10 cellular contexts compared by ENCODE assay signal in genomic region chr19:13526552-13526951, GRCh38. TPM values are rescaled to one million over a fixed set of nuclear protein-coding genes. Genes with fewer than 3 reads are reported as not detected.
A peak's percentile ranks its signal among the peaks of the same experiment; 100 is the strongest.
DNase-seq lines count a peak whose midpoint lies in the region; ATAC-seq, FAIRE-seq and TF ChIP-seq lines count a peak whose summit lies in the region.
"Had no signal": no experiment of that assay in that cellular context is flagged by ENCODE, and none has a peak within 500 bp of the region (broad histone marks: within the 10 kb centered on the region; RNA-seq: fewer than 3 reads in every experiment).

No MANE protein-coding gene starts in this region.

- no peaks in the 10 kb centered on the region for H3K4me1 Mint-ChIP-seq in astrocyte (ENCODE audit: low read depth, unreplicated experiment)
- H3K4me1 Mint-ChIP-seq in CD4-positive, alpha-beta memory T cell = no peaks in the 10 kb centered on the region

- H3K27me3 ChIP-seq in HepG2 (ENCODE audit: control insufficient read depth in 1 of 2, insufficient read depth in 2 of 2, low read length in 2 of 2) (no peaks in the 10 kb centered on the region), right lobe of liver (no peaks in the 10 kb centered on the region), astrocyte (ENCODE audit: insufficient read depth, low read length) (no peaks in the 10 kb centered on the region), small intestine (ENCODE audit: control insufficient read depth in 2 of 2, insufficient read depth in 2 of 2, low read length in 2 of 2) (no peaks in the 10 kb centered on the region)
- no peaks in the 10 kb centered on the region for H3K27me3 ChIP-seq in CD4-positive, alpha-beta memory T cell (ENCODE audit: insufficient read depth, low read length)

- H2AFZ ChIP-seq in HepG2 (ENCODE audit: low read length) (no peak overlapping the region), astrocyte (ENCODE audit: low read depth, low read length) (no peak overlapping the region)

- no peak for TF ChIP-seq POLR2A in HepG2 (IDR thresholded peaks at IDR 0.05; ENCODE audit: insufficient read depth in 1 of 2, low read depth in 2 of 2, low read length in 2 of 2)
- no peak for TF ChIP-seq POLR2A in right lobe of liver (IDR thresholded peaks at IDR 0.05)

- H3K79me2 ChIP-seq in HepG2 (ENCODE audit: insufficient read depth, low read length) (no peaks in the 10 kb centered on the region), astrocyte (ENCODE audit: insufficient read depth, low read length) (no peaks in the 10 kb centered on the region)

- H3K9me3 ChIP-seq in HepG2 (ENCODE audit: low read length) = no peaks in the 10 kb centered on the region
- H3K9me3 ChIP-seq in right lobe of liver = no peaks in the 10 kb centered on the region
- H3K9me3 ChIP-seq in astrocyte (ENCODE audit: insufficient read depth, low read depth, low read length) = no peaks in the 10 kb centered on the region
- H3K9me3 ChIP-seq in small intestine (ENCODE audit: control insufficient read depth, low read depth) = no peaks in the 10 kb centered on the region
- no peaks in the 10 kb centered on the region for H3K9me3 ChIP-seq in CD4-positive, alpha-beta memory T cell (ENCODE audit: control insufficient read depth in 1 of 2, low read length in 2 of 2)

- 0% methylated on average over 2 of the region's 2 CpGs for WGBS in HepG2 (ENCODE audit: low lambda C conversion rate)
- 0% methylated on average over 2 of the region's 2 CpGs for WGBS in right lobe of liver (ENCODE audit: insufficient coverage, low coverage, low lambda C conversion rate, missing lambda C conversion rate)
- 2 to 9% (median 5%) methylated on average over 2 of the region's 2 CpGs for WGBS in small intestine, 3 donors

- TF ChIP-seq EP300 in HepG2 (IDR thresholded peaks at IDR 0.05; ENCODE audit: low read depth in 2 of 2, low read length in 2 of 2) (no peak), HepG2 (CRISPR knock-in tag; IDR thresholded peaks at IDR 0.05; ENCODE audit: borderline replicate concordance) (no peak)

- H3K36me3 Mint-ChIP-seq in astrocyte (ENCODE audit: low read depth, unreplicated experiment) = peaks cover 3% of the 10 kb centered on the region
- H3K36me3 Mint-ChIP-seq in CD4-positive, alpha-beta memory T cell = no peaks in the 10 kb centered on the region

- no peaks in the 10 kb centered on the region for H3K36me3 ChIP-seq in HepG2 (replicated peaks in 1 of 2; ENCODE audit: control insufficient read depth in 1 of 2, insufficient read depth in 2 of 2, low read length in 2 of 2)
- H3K36me3 ChIP-seq in right lobe of liver = no peaks in the 10 kb centered on the region
- H3K36me3 ChIP-seq in astrocyte (ENCODE audit: insufficient read depth, low read length) = no peaks in the 10 kb centered on the region
- H3K36me3 ChIP-seq in small intestine (ENCODE audit: control insufficient read depth in 2 of 2, insufficient read depth in 2 of 2, low read length in 2 of 2) = no peaks in the 10 kb centered on the region
- H3K36me3 ChIP-seq in CD4-positive, alpha-beta memory T cell (ENCODE audit: insufficient read depth, low read length) = no peaks in the 10 kb centered on the region

- H3K27ac ChIP-seq in HepG2 (ENCODE audit: extremely low read length, insufficient read depth, low read length) (no peak overlapping the region), right lobe of liver (no peak overlapping the region), astrocyte (ENCODE audit: low read depth, low read length) (no peak overlapping the region), small intestine (ENCODE audit: low read depth in 1 of 2, low read length in 1 of 2) (no peak overlapping the region)
- no peak overlapping the region for H3K27ac ChIP-seq in CD4-positive, alpha-beta memory T cell (ENCODE audit: low read depth, low read length)

- H3K27ac Mint-ChIP-seq in astrocyte (ENCODE audit: unreplicated experiment) = no peak overlapping the region
- H3K27ac Mint-ChIP-seq in CD4-positive, alpha-beta memory T cell = no peak overlapping the region
- H3K27ac Mint-ChIP-seq: naive thymus-derived CD4-positive, alpha-beta T cell had no signal

- no peaks in the 10 kb centered on the region for H4K20me1 ChIP-seq in HepG2 (ENCODE audit: insufficient read depth, low read length)
- no peaks in the 10 kb centered on the region for H4K20me1 ChIP-seq in astrocyte (ENCODE audit: insufficient read depth, low read length)

- H3K9ac ChIP-seq in HepG2 (ENCODE audit: insufficient read depth, low read depth, low read length) (no peak overlapping the region), astrocyte (ENCODE audit: low read length) (no peak overlapping the region)

- no TSS peak for BruUV-seq in HepG2 (replicated peaks; lab: Mats Ljungman, UMichigan)

- DNase-seq in HepG2 (ENCODE audit: low spot score) = no peak
- DNase-seq in right lobe of liver = no peak
- peak; percentile 13 for DNase-seq in KG1 (lab: John Stamatoyannopoulos, UW)
- no peak for DNase-seq in astrocyte (ENCODE audit: low read depth)
- DNase-seq in small intestine = peak; percentile 7
- no peak for DNase-seq in activated CD8-positive, alpha-beta memory T cell treated with anti-CD3 and anti-CD28 coated beads, Interleukin-2, amount 50 U/mL, for 4 hours
- DNase-seq in GM19240 (ENCODE audit: insufficient read length, low spot score) = no peak
- DNase-seq in CD4-positive, alpha-beta memory T cell = no peak
- DNase-seq: naive thymus-derived CD4-positive, alpha-beta T cell; stimulated activated naive CD4-positive, alpha-beta T cell had no signal

- no peak overlapping the region for H3K4me3 ChIP-seq in HepG2 (replicated peaks in 1 of 3; ENCODE audit: insufficient read depth in 1 of 3, low read depth in 2 of 3, low read length in 3 of 3)
- H3K4me3 ChIP-seq in right lobe of liver = no peak overlapping the region
- no peak overlapping the region for H3K4me3 ChIP-seq in astrocyte (ENCODE audit: insufficient read depth, low read depth, low read length)
- H3K4me3 ChIP-seq in small intestine (ENCODE audit: low read depth in 1 of 2, low read length in 2 of 2) = no peak overlapping the region
- H3K4me3 ChIP-seq in CD4-positive, alpha-beta memory T cell (ENCODE audit: low read length in 2 of 2) = no peak overlapping the region

- H3K4me2 ChIP-seq in HepG2 (ENCODE audit: low read depth, low read length) (no peak overlapping the region), astrocyte (ENCODE audit: low read length) (no peak overlapping the region)

- TF ChIP-seq CTCF in HepG2 (CRISPR knock-in tag; IDR thresholded peaks at IDR 0.05) (peak; percentile 32), right lobe of liver (IDR thresholded peaks at IDR 0.05) (peak in 2 of 4 donors; percentile 7 to 16), astrocyte (IDR thresholded peaks at IDR 0.05; ENCODE audit: insufficient read depth, low read depth, low read length) (peak; percentile 20)

- peaks cover 6% of the 10 kb centered on the region for H3K9me3 Mint-ChIP-seq in astrocyte (ENCODE audit: unreplicated experiment)
- H3K9me3 Mint-ChIP-seq in CD4-positive, alpha-beta memory T cell = peaks cover 3 to 31% (median 14%) of the 10 kb centered on the region in 8 donors

- TF ChIP-seq RAD21 in HepG2 (CRISPR knock-in tag; IDR thresholded peaks at IDR 0.05) = no peak

- H3K4me1 ChIP-seq in HepG2 (ENCODE audit: insufficient read depth, low read length) = no peaks in the 10 kb centered on the region
- H3K4me1 ChIP-seq in right lobe of liver = no peaks in the 10 kb centered on the region
- H3K4me1 ChIP-seq in astrocyte (ENCODE audit: insufficient read depth, low read length) = no peaks in the 10 kb centered on the region
- H3K4me1 ChIP-seq in small intestine (ENCODE audit: control insufficient read depth in 2 of 2, insufficient read depth in 1 of 2, low read depth in 1 of 2, low read length in 1 of 2) = no peaks in the 10 kb centered on the region
- H3K4me1 ChIP-seq in CD4-positive, alpha-beta memory T cell (ENCODE audit: insufficient read depth, low read length) = no peaks in the 10 kb centered on the region

- FAIRE-seq in HepG2 (lab: Jason Lieb, UNC) (no peak), astrocyte (lab: Jason Lieb, UNC) (no peak), small intestine (lab: Jason Lieb, UNC) (no peak)

- intact Hi-C loops in HepG2 (cut with micrococcal nuclease; ENCODE audit: unreplicated experiment) = no loop called here
- intact Hi-C loops in right lobe of liver (cut with DNase I) = no loop called here
- intact Hi-C loops in CD4-positive, alpha-beta memory T cell (cut with micrococcal nuclease) = no loop called here

- H3K27me3 Mint-ChIP-seq in astrocyte (ENCODE audit: low read depth, unreplicated experiment) = peaks cover 16% of the 10 kb centered on the region
- peaks cover 35 to 44% of the 10 kb centered on the region in 2 donors for H3K27me3 Mint-ChIP-seq in CD4-positive, alpha-beta memory T cell

- CTCF ChIA-PET in HepG2 (lab: Yijun Ruan, JAX; ENCODE audit: low intra/inter-chr PET ratio, low total read pairs) = no interaction called here
- CTCF ChIA-PET in CD4-positive, alpha-beta memory T cell (lab: Charles Lee; ENCODE audit: partially characterized antibody) = no interaction called here

- no peak for ATAC-seq in HepG2
- ATAC-seq in right lobe of liver = no peak
- ATAC-seq: naive thymus-derived CD4-positive, alpha-beta T cell had no signal

- POLR2A ChIA-PET in HepG2 (lab: Yijun Ruan, JAX) = no interaction called here
- POLR2A ChIA-PET in CD4-positive, alpha-beta memory T cell (lab: Charles Lee; ENCODE audit: partially characterized antibody) = no interaction called here

- no peak overlapping the region for H3K4me3 Mint-ChIP-seq in astrocyte (ENCODE audit: unreplicated experiment)
- no peak overlapping the region for H3K4me3 Mint-ChIP-seq in CD4-positive, alpha-beta memory T cell
- H3K4me3 Mint-ChIP-seq: naive thymus-derived CD4-positive, alpha-beta T cell had no signal

- in situ Hi-C loops in HepG2 (cut with HindIII; ENCODE audit: extremely low pct_ligation_motif_present, low pct_unique_long_range_greater_than_20kb) = no loop called here

RNA-seq across cellular contexts. Expression of gene CACNA1A, which starts 20.3 kb away (rescaled TPM):
- total RNA-seq in HepG2 (2016; rRNA removed; fragmentation: Illumina TruSeq; extraction: Trizol) (not detected in 2 replicates), right lobe of liver (under 1 TPM in 1 of 6 experiments, not detected in 5; 0.11 TPM), astrocyte (7.9 and 9.4 TPM in 2 replicates)
- not detected in 2 replicates for total RNA-seq in HepG2 (2016; cell fraction: cytosol; rRNA removed; fragmentation: Illumina TruSeq; extraction: Trizol; ENCODE audit: low read depth)
- not detected in 2 replicates for total RNA-seq in HepG2 (2016; cell fraction: insoluble cytoplasmic fraction; rRNA removed; fragmentation: Illumina TruSeq; extraction: Trizol)
- total RNA-seq in HepG2 (2016; cell fraction: membrane; rRNA removed; fragmentation: Illumina TruSeq; extraction: Trizol) = not detected in 2 replicates
- total RNA-seq in HepG2 (2016; cell fraction: nucleus; rRNA removed; fragmentation: Illumina TruSeq; extraction: Trizol) = not detected in 2 replicates
- polyA plus RNA-seq in HepG2 (2011; rRNA removed) (not detected in 2 replicates), small intestine (1 to 10 TPM in 2 of 3 donors, under 1 TPM in 1; 0.27 to 2.8 (median 1.3) TPM)
- polyA plus RNA-seq in HepG2 (2011; cell fraction: cytosol; rRNA removed) = not detected in 2 replicates
- polyA plus RNA-seq in HepG2 (2011; cell fraction: nucleus; rRNA removed) = not detected in 2 replicates
- polyA plus RNA-seq in HepG2 (2012) = not detected in 2 replicates
- not detected in 2 replicates for polyA plus RNA-seq in HepG2 (2016; cell fraction: cytosol; fragmentation: Illumina TruSeq; extraction: Trizol; ENCODE audit: low read depth)
- not detected in 2 replicates for polyA plus RNA-seq in HepG2 (2016; cell fraction: insoluble cytoplasmic fraction; fragmentation: Illumina TruSeq; extraction: Trizol; ENCODE audit: low read depth)
- not detected in 2 replicates for polyA plus RNA-seq in HepG2 (2016; cell fraction: membrane; fragmentation: Illumina TruSeq; extraction: Trizol; ENCODE audit: low read depth)
- not detected in 2 replicates for polyA plus RNA-seq in HepG2 (2016; cell fraction: nucleus; fragmentation: Illumina TruSeq; extraction: Trizol; ENCODE audit: insufficient read depth, low read depth)
- polyA minus RNA-seq in HepG2 (2011; rRNA and poly(A)+ RNA removed; ENCODE audit: low replicate concordance) = 0.23 TPM in 1 of 2 replicates, not detected in the other
- polyA minus RNA-seq in HepG2 (2011; cell fraction: cytosol; rRNA and poly(A)+ RNA removed) = not detected in 2 replicates
- polyA minus RNA-seq in HepG2 (2011; cell fraction: nucleus; rRNA and poly(A)+ RNA removed) = not detected in 2 replicates
- under 1 TPM; 0.30 to 0.35 TPM for total RNA-seq in CD4-positive, alpha-beta memory T cell
- polyA plus RNA-seq in CD4-positive, alpha-beta memory T cell = under 1 TPM; 0.19 to 0.22 TPM

Comparison
In these comparisons a context has a peak if more than half of its experiments do, and no peak if none do; other contexts are left out.
1. DNase-seq: peak in KG1 (single experiment) and small intestine (single experiment); none in HepG2 (single experiment), right lobe of liver (0 of 3), astrocyte (single experiment), activated CD8-positive, alpha-beta memory T cell treated with anti-CD3 and anti-CD28 coated beads, Interleukin-2, amount 50 U/mL, for 4 hours (single experiment), GM19240 (single experiment) and CD4-positive, alpha-beta memory T cell (0 of 5).